ENCODE assay signal across 8 cellular contexts in genomic region chr19:15177269-15178116, GRCh38. TPM values are rescaled to one million over a fixed set of nuclear protein-coding genes. Genes with fewer than 3 reads are reported as not detected.
DNase-seq lines count a peak whose midpoint lies in the region; ATAC-seq and TF ChIP-seq lines count a peak whose summit lies in the region.

No MANE protein-coding gene starts in this region.

- peaks cover 18% of the 10 kb centered on the region for H3K36me3 Mint-ChIP-seq in neural crest cell (ENCODE audit: low read depth)
- no peaks in the 10 kb centered on the region for H3K36me3 Mint-ChIP-seq in stimulated activated naive CD8-positive, alpha-beta T cell treated with anti-CD3 and anti-CD28 coated beads, Interleukin-15, Interleukin-2, amounts not matched to agents 100 ng/mL and 50 ng/mL, for 24 hours (ENCODE audit: low read depth)

- no peaks in the 10 kb centered on the region for H3K9me3 Mint-ChIP-seq in neural crest cell
- no peaks in the 10 kb centered on the region for H3K9me3 Mint-ChIP-seq in stimulated activated naive CD8-positive, alpha-beta T cell treated with anti-CD3 and anti-CD28 coated beads, Interleukin-15, Interleukin-2, amounts not matched to agents 100 ng/mL and 50 ng/mL, for 24 hours

- peak; percentile 89 for DNase-seq in GM12865 (ENCODE audit: low read depth)
- DNase-seq in HuH-7.5 (ENCODE audit: low spot score), result peak; percentile 80
- no peak for DNase-seq in Panc1 (ENCODE audit: low read depth, low spot score)
- DNase-seq in activated T-helper 1 cell treated with Interleukin-2 at 50 U/mL for 16 hours (ENCODE audit: low read depth), result peak; percentile 72
- DNase-seq in fibroblast of pulmonary artery (ENCODE audit: low read depth), result peak; percentile 76
- peak; percentile 93 for DNase-seq in neural crest cell (ENCODE audit: low read depth, low spot score)

- no peaks in the 10 kb centered on the region for H3K36me3 ChIP-seq in Panc1 (ENCODE audit: control insufficient read depth, insufficient read depth, low read length)

- TF ChIP-seq CTCF in GM12865 (IDR thresholded peaks at IDR 0.05; ENCODE audit: insufficient read depth, low read depth, low read length, missing control alignments) (peak; percentile 93), Panc1 (IDR thresholded peaks at IDR 0.05) (peak; percentile 95), fibroblast of pulmonary artery (IDR thresholded peaks at IDR 0.05; ENCODE audit: low read length, missing control alignments) (peak; percentile 55), neural crest cell (conservative IDR thresholded peaks at IDR 0.05) (peak; percentile 94)

- H3K4me3 Mint-ChIP-seq in neural crest cell, result peak overlapping the region; percentile 10
- peak overlapping the region; percentile 38 for H3K4me3 Mint-ChIP-seq in stimulated activated naive CD8-positive, alpha-beta T cell treated with anti-CD3 and anti-CD28 coated beads, Interleukin-15, Interleukin-2, amounts not matched to agents 100 ng/mL and 50 ng/mL, for 24 hours

- ATAC-seq in Panc1, result peak; percentile 94
- no peak for ATAC-seq in HG03342 (IDR thresholded peaks at IDR 0.05; ENCODE audit: unreplicated experiment)

- CTCF ChIA-PET in Panc1 (lab: Charles Lee), result interaction anchor here (0.6 kb wide), 1 partner anchor 645 kb away, joined by 3 read pairs; no protein-coding TSS in a partner anchor

- no peaks in the 10 kb centered on the region for H3K27me3 ChIP-seq in Panc1 (ENCODE audit: control insufficient read depth, insufficient read depth, low read length)

- no peak overlapping the region for H3K27ac ChIP-seq in Panc1 (ENCODE audit: low read length)

- BruUV-seq in Panc1 (replicated peaks; lab: Mats Ljungman, UMichigan), result no TSS peak

- intact Hi-C loops in Panc1 (cut with micrococcal nuclease; ENCODE audit: unreplicated experiment), result no loop called here

- H3K4me1 ChIP-seq in Panc1 (ENCODE audit: control insufficient read depth, insufficient read depth, low read length), result no peaks in the 10 kb centered on the region

- no peak overlapping the region for H3K27ac Mint-ChIP-seq in neural crest cell (ENCODE audit: unreplicated experiment)
- no peak overlapping the region for H3K27ac Mint-ChIP-seq in stimulated activated naive CD8-positive, alpha-beta T cell treated with anti-CD3 and anti-CD28 coated beads, Interleukin-15, Interleukin-2, amounts not matched to agents 100 ng/mL and 50 ng/mL, for 24 hours

- H3K27me3 Mint-ChIP-seq in neural crest cell (ENCODE audit: low read depth), result no peaks in the 10 kb centered on the region
- H3K27me3 Mint-ChIP-seq in stimulated activated naive CD8-positive, alpha-beta T cell treated with anti-CD3 and anti-CD28 coated beads, Interleukin-15, Interleukin-2, amounts not matched to agents 100 ng/mL and 50 ng/mL, for 24 hours, result peaks cover 11% of the 10 kb centered on the region

- H3K9me3 ChIP-seq in Panc1 (ENCODE audit: control insufficient read depth, insufficient read depth, low read depth, low read length), result no peaks in the 10 kb centered on the region

- POLR2A ChIA-PET in Panc1 (lab: Charles Lee), result no interaction called here

- H3K4me3 ChIP-seq in GM12865 (ENCODE audit: low read depth, low read length) (no peak overlapping the region), Panc1 (ENCODE audit: low read depth in 2 of 2, low read length in 2 of 2) (peak overlapping the region; percentile 14 to 25; a peak in 3 of 4 replicates), fibroblast of pulmonary artery (replicated peaks; ENCODE audit: low read depth, low read length) (no peak overlapping the region)

- in situ Hi-C loops in Panc1 (cut with HindIII; ENCODE audit: low pct_unique_long_range_greater_than_20kb, low sequenced_read_pairs), result no loop called here

- H3K4me1 Mint-ChIP-seq in neural crest cell, result peaks cover 9% of the 10 kb centered on the region
- H3K4me1 Mint-ChIP-seq in stimulated activated naive CD8-positive, alpha-beta T cell treated with anti-CD3 and anti-CD28 coated beads, Interleukin-15, Interleukin-2, amounts not matched to agents 100 ng/mL and 50 ng/mL, for 24 hours (ENCODE audit: low read depth), result peaks cover 4% of the 10 kb centered on the region

RNA-seq across cellular contexts. Expression of gene NOTCH3, which starts 23.3 kb away (rescaled TPM):
- 5.3 TPM for total RNA-seq in Panc1 (2021; ENCODE audit: unreplicated experiment)
- polyA plus RNA-seq in Panc1 (2012; ENCODE audit: insufficient read length), result 20.8 TPM
- 125 and 127 TPM in 2 replicates for total RNA-seq in neural crest cell

RNA-seq across cellular contexts. Expression of gene EPHX3, which starts 54.8 kb away (rescaled TPM):
- total RNA-seq in Panc1 (2021; ENCODE audit: unreplicated experiment) (0.31 TPM), neural crest cell (1.0 and 1.1 TPM in 2 replicates)
- 0.17 TPM for polyA plus RNA-seq in Panc1 (2012; ENCODE audit: insufficient read length)

Comparison
In these comparisons a context has a peak if more than half of its experiments do, and no peak if none do; other contexts are left out.
1. H3K4me3 ChIP-seq: peak in Panc1 (2 of 2); none in GM12865 (single experiment) and fibroblast of pulmonary artery (single experiment).
2. RNA of gene NOTCH3, which starts 23.3 kb away (total RNA-seq): 125 to 127 TPM in neural crest cell; 5.3 TPM in Panc1 (single experiment); every median in the first group is over 10 times any median in the second.
3. Peak in every context shown above with its lines, with median percentiles within 50 percentile points of each other: CTCF ChIP-seq.